ENCODE assay signal across 14 cellular contexts in the genomic region with DNA sequence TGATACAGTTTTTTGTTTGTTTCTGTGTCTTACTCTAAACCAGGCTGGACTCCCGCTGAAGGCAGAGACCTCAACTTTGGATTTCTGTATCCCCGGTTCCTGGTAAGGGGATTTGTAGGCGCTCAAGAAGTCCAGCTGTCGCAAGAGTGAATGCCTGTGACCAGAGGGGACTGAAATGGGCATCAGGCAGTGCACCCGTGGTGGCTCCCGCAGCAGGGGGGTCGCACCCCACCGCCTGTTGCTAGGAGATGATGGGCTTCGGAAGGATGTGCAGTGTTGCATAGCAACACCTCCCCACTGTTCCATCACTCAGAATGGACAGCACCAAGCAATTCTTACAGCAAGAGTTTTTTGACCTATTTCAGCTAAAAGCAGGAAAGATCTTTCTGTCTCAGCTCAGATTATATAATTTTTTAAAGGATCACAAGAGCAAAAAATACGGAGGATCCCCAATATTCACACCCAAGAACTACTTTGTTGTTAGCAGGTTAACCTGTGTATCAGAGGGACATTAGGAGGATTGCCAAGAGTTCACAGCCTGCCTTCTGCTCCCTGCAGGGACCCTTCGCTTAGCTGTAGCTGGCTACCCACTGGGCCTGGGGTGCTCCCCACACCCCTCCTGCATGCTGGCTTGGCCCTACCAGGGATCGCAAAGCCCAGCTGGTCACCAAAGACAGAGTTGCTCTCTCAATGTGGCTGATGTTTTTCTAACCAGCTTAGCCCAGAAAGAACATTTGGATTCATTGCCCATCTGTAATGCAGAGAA.
"Had no signal": no experiment of that assay in that cellular context is flagged by ENCODE, and none has a peak within 500 bp of the region (broad histone marks: within the 10 kb centered on the region; RNA-seq: fewer than 3 reads in every experiment).

No MANE protein-coding gene starts in this region.

- H3K9me3 Mint-ChIP-seq: activated CD4-positive, alpha-beta T cell treated with anti-CD3 and anti-CD28 coated beads, Interleukin-2, amount 10 ng/mL, durations not matched to agents 7 days and 5 days; activated naive CD4-positive, alpha-beta T cell treated with anti-CD3 and anti-CD28 coated beads, Interleukin-2, amount 10 ng/mL, durations not matched to agents 7 days and 5 days; activated T-helper 17 cell treated with anti-CD3 and anti-CD28 coated beads, Interleukin-2, amount 50 U/mL, for 72 hours; nephron; stimulated activated naive CD8-positive, alpha-beta T cell treated with anti-CD3 and anti-CD28 coated beads, Interleukin-15, amount 100 ng/mL, for 72 hours; T-helper 1 cell treated with Interleukin-12 subunit alpha and Interleukin-12 subunit beta and Interleukin-4 antibody, amounts not matched to agents 30 μg/mL and 1 μg/mL, for 36 hours had no signal

- DNase-seq: activated CD4-positive, alpha-beta T cell treated with anti-CD3 and anti-CD28 coated beads, Interleukin-2, amount 10 ng/mL, durations not matched to agents 7 days and 5 days; activated CD4-positive, CD25-positive, alpha-beta regulatory T cell; activated CD8-positive, alpha-beta memory T cell treated with anti-CD3 and anti-CD28 coated beads for 24 hours; activated naive CD4-positive, alpha-beta T cell treated with anti-CD3 and anti-CD28 coated beads, Interleukin-2, amount 10 ng/mL, durations not matched to agents 7 days and 5 days; effector memory CD4-positive, alpha-beta T cell; ovary; stimulated activated CD4-positive, alpha-beta T cell treated with anti-CD3 and anti-CD28 coated beads, Interleukin-4, amount 100 ng/mL, for 4 hours; stimulated activated naive CD8-positive, alpha-beta T cell treated with anti-CD3 and anti-CD28 coated beads, Interleukin-15, amount 100 ng/mL, for 72 hours; testis had no signal

- H3K4me1 Mint-ChIP-seq: activated CD4-positive, alpha-beta T cell treated with anti-CD3 and anti-CD28 coated beads, Interleukin-2, amount 10 ng/mL, durations not matched to agents 7 days and 5 days; activated naive CD4-positive, alpha-beta T cell treated with anti-CD3 and anti-CD28 coated beads, Interleukin-2, amount 10 ng/mL, durations not matched to agents 7 days and 5 days; activated T-helper 17 cell treated with anti-CD3 and anti-CD28 coated beads, Interleukin-2, amount 50 U/mL, for 72 hours; stimulated activated naive CD8-positive, alpha-beta T cell treated with anti-CD3 and anti-CD28 coated beads, Interleukin-15, amount 100 ng/mL, for 72 hours had no signal

- H3K36me3 ChIP-seq: ovary had no signal

- H3K27ac ChIP-seq: coronary artery, ovary, testis had no signal

- H3K9me3 ChIP-seq: ovary, testis had no signal

- H3K4me1 ChIP-seq: testis had no signal

- ATAC-seq: activated T-helper 17 cell treated with anti-CD3 and anti-CD28 coated beads, Interleukin-2, amount 50 U/mL, for 72 hours; stimulated activated naive CD8-positive, alpha-beta T cell treated with anti-CD3 and anti-CD28 coated beads, Interleukin-15, amount 100 ng/mL, for 72 hours had no signal

- H3K27me3 ChIP-seq: ovary, testis had no signal

- H3K36me3 Mint-ChIP-seq: activated naive CD4-positive, alpha-beta T cell treated with anti-CD3 and anti-CD28 coated beads, Interleukin-2, amount 10 ng/mL, durations not matched to agents 7 days and 5 days had no signal

- H3K4me3 Mint-ChIP-seq: activated CD4-positive, alpha-beta T cell treated with anti-CD3 and anti-CD28 coated beads, Interleukin-2, amount 10 ng/mL, durations not matched to agents 7 days and 5 days; activated naive CD4-positive, alpha-beta T cell treated with anti-CD3 and anti-CD28 coated beads, Interleukin-2, amount 10 ng/mL, durations not matched to agents 7 days and 5 days; activated T-helper 17 cell treated with anti-CD3 and anti-CD28 coated beads, Interleukin-2, amount 50 U/mL, for 72 hours; nephron; stimulated activated naive CD8-positive, alpha-beta T cell treated with anti-CD3 and anti-CD28 coated beads, Interleukin-15, amount 100 ng/mL, for 72 hours; T-helper 1 cell treated with Interleukin-12 subunit alpha and Interleukin-12 subunit beta and Interleukin-4 antibody, amounts not matched to agents 30 μg/mL and 1 μg/mL, for 36 hours had no signal

- H3K27ac Mint-ChIP-seq: activated CD4-positive, alpha-beta T cell treated with anti-CD3 and anti-CD28 coated beads, Interleukin-2, amount 10 ng/mL, durations not matched to agents 7 days and 5 days; activated naive CD4-positive, alpha-beta T cell treated with anti-CD3 and anti-CD28 coated beads, Interleukin-2, amount 10 ng/mL, durations not matched to agents 7 days and 5 days; activated T-helper 17 cell treated with anti-CD3 and anti-CD28 coated beads, Interleukin-2, amount 50 U/mL, for 72 hours; T-helper 1 cell treated with Interleukin-12 subunit alpha and Interleukin-12 subunit beta and Interleukin-4 antibody, amounts not matched to agents 30 μg/mL and 1 μg/mL, for 36 hours had no signal

- H3K4me3 ChIP-seq: coronary artery, ovary, skin epidermis, testis had no signal
